In the genomic region with DNA sequence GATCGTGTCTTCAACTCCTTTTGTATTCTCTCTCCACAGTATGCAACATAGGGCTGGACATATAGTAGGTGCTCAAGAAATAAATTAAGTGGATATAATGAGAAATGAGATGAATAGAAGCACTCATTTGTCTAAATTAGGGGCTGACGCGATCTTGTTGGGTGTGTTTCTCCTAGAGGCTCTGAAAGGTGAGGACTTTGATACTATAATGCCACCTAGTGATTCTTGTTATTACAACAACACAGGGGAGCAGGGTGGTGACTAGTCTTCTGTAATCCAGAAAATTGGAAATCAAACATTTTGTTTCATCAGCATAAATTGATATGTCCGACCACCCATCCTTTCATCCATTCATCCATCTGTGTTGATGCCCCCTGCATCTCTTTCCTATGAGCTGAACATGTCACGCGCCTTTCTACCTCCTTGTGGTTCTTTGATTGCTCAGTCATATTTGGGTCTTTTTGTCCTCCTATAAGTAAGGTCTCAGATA, we compare ENCODE assay signal across 1 cellular context.
TF ChIP-seq lines count a peak whose summit lies in the region.

No MANE protein-coding gene starts in this region.

TF ChIP-seq in H1, 55 proteins besides CTCF, POLR2A, EP300 and RAD21 (continued from another document):
- TF ChIP-seq RFX5 (IDR thresholded peaks at IDR 0.05; ENCODE audit: borderline replicate concordance, low read depth, low read length) (no peak), ASH2L (IDR thresholded peaks at IDR 0.05; ENCODE audit: low read length) (no peak), TAF1 (IDR thresholded peaks at IDR 0.05; ENCODE audit: low read depth, low read length) (no peak), KDM1A (IDR thresholded peaks at IDR 0.05; ENCODE audit: borderline replicate concordance, low read length) (no peak), CREB1 (IDR thresholded peaks at IDR 0.05) (no peak), CBX5 (IDR thresholded peaks at IDR 0.05; ENCODE audit: low read depth, low read length) (no peak), TBP (IDR thresholded peaks at IDR 0.05; ENCODE audit: low read depth, low read length) (no peak), CBX8 (IDR thresholded peaks at IDR 0.05; ENCODE audit: borderline replicate concordance, low read depth, low read length) (no peak), TAF7 (optimal IDR thresholded peaks at IDR 0.05; ENCODE audit: borderline replicate concordance, low read depth, low read length) (no peak), NANOG (IDR thresholded peaks at IDR 0.05; ENCODE audit: insufficient read depth, low read depth, low read length, poor library complexity, severe bottlenecking) (no peak), CHD1 (IDR thresholded peaks at IDR 0.05; ENCODE audit: low read depth, low read length) (no peak), KDM5A (IDR thresholded peaks at IDR 0.05; ENCODE audit: low read length) (no peak), BCL11A (IDR thresholded peaks at IDR 0.05; ENCODE audit: low read depth in 2 of 2, low read length in 2 of 2) (no peak), GABPA (IDR thresholded peaks at IDR 0.05; ENCODE audit: borderline replicate concordance, insufficient read depth, low read length) (no peak)
- TF ChIP-seq, protein P1, sequence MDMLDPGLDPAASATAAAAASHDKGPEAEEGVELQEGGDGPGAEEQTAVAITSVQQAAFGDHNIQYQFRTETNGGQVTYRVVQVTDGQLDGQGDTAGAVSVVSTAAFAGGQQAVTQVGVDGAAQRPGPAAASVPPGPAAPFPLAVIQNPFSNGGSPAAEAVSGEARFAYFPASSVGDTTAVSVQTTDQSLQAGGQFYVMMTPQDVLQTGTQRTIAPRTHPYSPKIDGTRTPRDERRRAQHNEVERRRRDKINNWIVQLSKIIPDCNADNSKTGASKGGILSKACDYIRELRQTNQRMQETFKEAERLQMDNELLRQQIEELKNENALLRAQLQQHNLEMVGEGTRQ (IDR thresholded peaks at IDR 0.05; ENCODE audit: low read length) = no peak
- TF ChIP-seq, protein P2, sequence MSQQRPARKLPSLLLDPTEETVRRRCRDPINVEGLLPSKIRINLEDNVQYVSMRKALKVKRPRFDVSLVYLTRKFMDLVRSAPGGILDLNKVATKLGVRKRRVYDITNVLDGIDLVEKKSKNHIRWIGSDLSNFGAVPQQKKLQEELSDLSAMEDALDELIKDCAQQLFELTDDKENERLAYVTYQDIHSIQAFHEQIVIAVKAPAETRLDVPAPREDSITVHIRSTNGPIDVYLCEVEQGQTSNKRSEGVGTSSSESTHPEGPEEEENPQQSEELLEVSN (IDR thresholded peaks at IDR 0.05) = no peak
